In genomic region chr13:34035178-34035577, GRCh38 we compare ENCODE assay signal across 2 cellular contexts.
TF ChIP-seq lines count a peak whose summit lies in the region.

No MANE protein-coding gene starts in this region.

TF ChIP-seq in SK-N-SH treated with all-trans-retinoic acid at 6 μM for 48 hours, 23 proteins besides CTCF, POLR2A, EP300 and RAD21:
- TF ChIP-seq ZFP30 (CRISPR knock-in tag; IDR thresholded peaks at IDR 0.05) (peak; percentile 91), ZNF565 (CRISPR knock-in tag; conservative IDR thresholded peaks at IDR 0.05; ENCODE audit: low read depth) (no peak)
TF ChIP-seq in SK-N-SH treated with all-trans-retinoic acid at 6 μM for 48 hours: peak in this region for 1.

TF ChIP-seq in SK-N-SH, 30 proteins besides CTCF, POLR2A, EP300 and RAD21:
- TF ChIP-seq SIN3A (IDR thresholded peaks at IDR 0.05; ENCODE audit: borderline replicate concordance, low read depth, low read length) = no peak
